Comparison of ENCODE assay signal across 17 cellular contexts in the genomic region with DNA sequence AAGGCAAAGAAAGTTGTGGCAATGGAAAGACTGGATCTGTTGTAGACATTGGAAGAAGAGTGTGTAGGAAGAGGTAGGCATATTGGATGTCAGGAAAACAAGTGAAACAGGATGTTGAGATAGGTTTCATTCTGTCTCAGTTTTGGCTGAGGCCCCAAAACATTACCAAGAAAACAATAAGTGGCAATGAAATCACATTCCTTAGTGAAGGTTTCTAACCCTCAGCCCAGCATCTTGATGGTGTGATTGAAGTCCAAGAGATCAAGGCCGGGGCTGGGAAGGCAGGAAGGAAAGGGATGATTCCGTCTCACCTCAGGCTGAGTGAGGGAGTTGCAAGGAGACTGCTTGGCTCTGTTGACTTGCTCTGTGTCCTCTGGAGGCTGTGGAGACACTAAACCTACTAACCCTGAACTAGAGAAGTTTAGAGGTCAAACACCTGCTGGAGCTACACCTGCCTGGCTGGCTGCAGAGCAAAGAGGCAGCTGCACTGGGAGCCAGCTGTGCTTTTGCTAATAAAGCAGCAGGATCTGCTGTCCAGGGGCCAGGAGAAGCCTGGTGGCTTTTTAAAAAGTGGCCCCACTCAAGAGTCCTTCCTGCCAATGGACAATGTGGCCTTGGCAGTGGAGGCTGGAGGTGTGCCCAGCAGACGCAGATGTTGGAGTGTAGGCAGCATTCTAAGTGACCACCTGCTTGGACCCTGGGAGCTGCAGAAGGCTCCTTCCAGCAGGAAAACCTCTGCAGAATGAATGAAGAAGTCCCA. TPM values are rescaled to one million over a fixed set of nuclear protein-coding genes. Genes with fewer than 3 reads are reported as not detected.
DNase-seq lines count a peak whose midpoint lies in the region; ATAC-seq and TF ChIP-seq lines count a peak whose summit lies in the region.
"Had no signal": no experiment of that assay in that cellular context is flagged by ENCODE, and none has a peak within 500 bp of the region (broad histone marks: within the 10 kb centered on the region; RNA-seq: fewer than 3 reads in every experiment).

No MANE protein-coding gene starts in this region.

- H3K4me1 Mint-ChIP-seq in stimulated activated naive B cell treated with anti-CD40 and anti-IgM and Interleukin-4, amounts not matched to agents 10 μg/mL and 1 μg/mL and 100 μg/mL, for 72 hours = peaks cover 0 to 3% of the 10 kb centered on the region in 2 donors
- H3K4me1 Mint-ChIP-seq in CD8-positive, alpha-beta memory T cell = peaks cover 3 to 18% (median 10%) of the 10 kb centered on the region in 3 donors

- H3K27me3 ChIP-seq in heart left ventricle = no peaks in the 10 kb centered on the region
- no peaks in the 10 kb centered on the region for H3K27me3 ChIP-seq in CD8-positive, alpha-beta memory T cell (ENCODE audit: insufficient read depth, low read length, poor library complexity, severe bottlenecking)
- H3K27me3 ChIP-seq: uterus had no signal

- 41 to 57% (median 51%) methylated on average over 3 of the region's 3 CpGs for WGBS in heart left ventricle, 4 donors

- no peak overlapping the region for H3K4me3 Mint-ChIP-seq in stimulated activated naive B cell treated with anti-CD40 and anti-IgM and Interleukin-4, amounts not matched to agents 10 μg/mL and 1 μg/mL and 100 μg/mL, for 72 hours
- H3K4me3 Mint-ChIP-seq in CD8-positive, alpha-beta memory T cell = no peak overlapping the region
- H3K4me3 Mint-ChIP-seq: activated T-cell treated with anti-CD3 and anti-CD28 coated beads, Interleukin-2, amount 50 U/mL, for 4 hours; GM23338 had no signal

- H3K36me3 ChIP-seq in heart left ventricle = no peaks in the 10 kb centered on the region
- no peaks in the 10 kb centered on the region for H3K36me3 ChIP-seq in CD8-positive, alpha-beta memory T cell (ENCODE audit: insufficient read depth, low read length)
- H3K36me3 ChIP-seq: uterus had no signal

- CTCF ChIA-PET in CD8-positive, alpha-beta memory T cell (lab: Charles Lee) = no interaction called here

- TF ChIP-seq POLR2A in heart left ventricle (IDR thresholded peaks at IDR 0.05) = no peak

- peaks cover 0 to 1% of the 10 kb centered on the region in 2 donors for H3K9me3 Mint-ChIP-seq in stimulated activated naive B cell treated with anti-CD40 and anti-IgM and Interleukin-4, amounts not matched to agents 10 μg/mL and 1 μg/mL and 100 μg/mL, for 72 hours
- peaks cover 0 to 4% (median 3%) of the 10 kb centered on the region in 5 donors for H3K9me3 Mint-ChIP-seq in CD8-positive, alpha-beta memory T cell
- H3K9me3 Mint-ChIP-seq: activated T-cell treated with anti-CD3 and anti-CD28 coated beads, Interleukin-2, amount 50 U/mL, for 4 hours had no signal

- H3K4me3 ChIP-seq in heart left ventricle (no peak overlapping the region), cardiac fibroblast (replicated peaks in 1 of 2; ENCODE audit: low read depth in 2 of 2, low read length in 2 of 2) (no peak overlapping the region)
- no peak overlapping the region for H3K4me3 ChIP-seq in CD8-positive, alpha-beta memory T cell (ENCODE audit: low read length)
- H3K4me3 ChIP-seq: GM23338, skin epidermis, uterus had no signal

- ATAC-seq in heart left ventricle (peak in 3 of 4 donors; percentile 47 to 73 (median 48)), Right ventricle myocardium inferior (no peak)
- ATAC-seq in stimulated activated naive B cell treated with anti-CD40 and anti-IgM and Interleukin-4, amounts not matched to agents 10 μg/mL and 1 μg/mL and 100 μg/mL, for 72 hours (replicated peaks) = no peak
- ATAC-seq: activated T-cell treated with anti-CD3 and anti-CD28 coated beads, Interleukin-2, amount 50 U/mL, for 4 hours; GM23338 had no signal

- no peak overlapping the region for H3K27ac ChIP-seq in heart left ventricle
- H3K27ac ChIP-seq in CD8-positive, alpha-beta memory T cell (ENCODE audit: low read depth, low read length) = no peak overlapping the region
- H3K27ac ChIP-seq: skin epidermis, uterus had no signal

- DNase-seq in heart left ventricle (peak in 2 of 5 donors; percentile 29 to 58), Right ventricle myocardium inferior (ENCODE audit: missing footprints) (no peak), NCI-H2029 (lab: John Stamatoyannopoulos, UW) (peak; percentile 36), cardiac fibroblast (ENCODE audit: low read depth in 2 of 2) (peak; percentile 28 to 31), NK-92 (lab: John Stamatoyannopoulos, UW; ENCODE audit: unreplicated experiment) (no peak), GM19240 (ENCODE audit: insufficient read length, low spot score) (no peak)
- DNase-seq in stimulated activated naive B cell treated with anti-CD40 and anti-IgM and Interleukin-4, amounts not matched to agents 10 μg/mL and 1 μg/mL and 100 μg/mL, for 72 hours = no peak
- DNase-seq in CD8-positive, alpha-beta memory T cell = no peak
- DNase-seq: activated CD4-positive, alpha-beta T cell treated with anti-CD3 and anti-CD28 coated beads for 4 hours; activated T-cell treated with anti-CD3 and anti-CD28 coated beads, Interleukin-2, amount 50 U/mL, for 4 hours; cerebellar nuclear complex; NCI-H524 treated with DMSO at 0.1 percent for 48 hours; stimulated activated naive CD4-positive, alpha-beta T cell; T-helper 9 cell; uterus had no signal

- H3K27me3 Mint-ChIP-seq in stimulated activated naive B cell treated with anti-CD40 and anti-IgM and Interleukin-4, amounts not matched to agents 10 μg/mL and 1 μg/mL and 100 μg/mL, for 72 hours = no peaks in the 10 kb centered on the region
- no peaks in the 10 kb centered on the region for H3K27me3 Mint-ChIP-seq in CD8-positive, alpha-beta memory T cell

- no peak for TF ChIP-seq CTCF in heart left ventricle (IDR thresholded peaks at IDR 0.05)
- TF ChIP-seq CTCF in cardiac fibroblast (IDR thresholded peaks at IDR 0.05; ENCODE audit: low read depth, low read length) = no peak

- peak overlapping the region; percentile 15 for H3K27ac Mint-ChIP-seq in stimulated activated naive B cell treated with anti-CD40 and anti-IgM and Interleukin-4, amounts not matched to agents 10 μg/mL and 1 μg/mL and 100 μg/mL, for 72 hours
- peak overlapping the region in 4 of 8 donors; percentile 1 to 87 (median 27) for H3K27ac Mint-ChIP-seq in CD8-positive, alpha-beta memory T cell
- H3K27ac Mint-ChIP-seq: GM23338 had no signal

- peaks cover 0 to 28% (median 12%) of the 10 kb centered on the region in 12 donors for H3K4me1 ChIP-seq in heart left ventricle
- no peaks in the 10 kb centered on the region for H3K4me1 ChIP-seq in CD8-positive, alpha-beta memory T cell (ENCODE audit: insufficient read depth, low read length)
- H3K4me1 ChIP-seq: uterus had no signal

- POLR2A ChIA-PET in CD8-positive, alpha-beta memory T cell (lab: Charles Lee) = no interaction called here

- H3K36me3 Mint-ChIP-seq in stimulated activated naive B cell treated with anti-CD40 and anti-IgM and Interleukin-4, amounts not matched to agents 10 μg/mL and 1 μg/mL and 100 μg/mL, for 72 hours = peaks cover 0 to 1% of the 10 kb centered on the region in 2 donors
- H3K36me3 Mint-ChIP-seq in CD8-positive, alpha-beta memory T cell = peaks cover 0 to 3% (median 3%) of the 10 kb centered on the region in 3 donors

- peaks cover 0 to 13% (median 3%) of the 10 kb centered on the region in 12 donors for H3K9me3 ChIP-seq in heart left ventricle
- H3K9me3 ChIP-seq in CD8-positive, alpha-beta memory T cell (ENCODE audit: low read length) = no peaks in the 10 kb centered on the region
- H3K9me3 ChIP-seq: uterus had no signal

- intact Hi-C loops in heart left ventricle (cut with DNase I) (loop anchor here in 8 of 10 donors (5.0 to 10.0 kb wide), 7 partner anchors 47 to 747 kb away; a partner anchor contains a TSS), Right ventricle myocardium inferior (cut with DNase I) (loop anchor here (5.0 kb wide), 1 partner anchor 55 kb away; a partner anchor contains a TSS)

RNA-seq across cellular contexts. Expression of a gene that starts 53.6 kb away (rescaled TPM):
- total RNA-seq in heart left ventricle = 10 to 100 TPM in 2 of 9 donors, 1 to 10 TPM in 7; 4.5 to 13.1 (median 8.7) TPM
- polyA plus RNA-seq in heart left ventricle = 1 to 10 TPM; 1.8 to 2.3 TPM
- total RNA-seq in Right ventricle myocardium inferior = 4.8 TPM
- 10 to 100 TPM; 10.2 to 10.9 TPM for total RNA-seq in CD8-positive, alpha-beta memory T cell
- 2.5 TPM for polyA plus RNA-seq in CD8-positive, alpha-beta memory T cell

Comparison
In these comparisons a context has a peak if more than half of its experiments do, and no peak if none do; other contexts are left out.
1. ATAC-seq: peak in heart left ventricle (3 of 4); none in Right ventricle myocardium inferior (single experiment) and stimulated activated naive B cell treated with anti-CD40 and anti-IgM and Interleukin-4, amounts not matched to agents 10 μg/mL and 1 μg/mL and 100 μg/mL, for 72 hours (0 of 2).
2. DNase-seq: peak in NCI-H2029 (single experiment) and cardiac fibroblast (2 of 2); none in Right ventricle myocardium inferior (single experiment), stimulated activated naive B cell treated with anti-CD40 and anti-IgM and Interleukin-4, amounts not matched to agents 10 μg/mL and 1 μg/mL and 100 μg/mL, for 72 hours (single experiment), NK-92 (single experiment), GM19240 (single experiment) and CD8-positive, alpha-beta memory T cell (0 of 5).